In the genomic region with DNA sequence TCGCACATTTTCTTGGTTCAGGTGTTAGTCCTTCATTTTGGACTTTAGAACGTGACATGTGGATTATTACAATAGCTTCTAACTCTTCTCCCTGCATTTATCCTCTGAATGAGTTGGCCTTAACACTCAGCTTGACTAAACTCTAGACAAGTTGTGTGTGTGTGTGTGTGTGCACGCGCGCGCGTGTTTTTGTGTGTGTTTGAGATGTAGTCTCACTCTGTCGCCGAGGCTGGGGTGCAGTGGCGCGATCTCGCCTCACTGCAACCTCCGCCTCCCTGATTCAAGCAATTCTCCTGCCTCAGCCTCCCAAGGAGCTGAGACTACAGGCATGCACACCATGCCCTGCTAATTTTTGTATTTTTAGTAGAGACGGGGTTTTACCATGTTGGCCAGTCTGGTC, we compare ENCODE assay signal across 32 cellular contexts. TPM values are rescaled to one million over a fixed set of nuclear protein-coding genes. Genes with fewer than 3 reads are reported as not detected.
"Had no signal": no experiment of that assay in that cellular context is flagged by ENCODE, and none has a peak within 500 bp of the region (broad histone marks: within the 10 kb centered on the region; RNA-seq: fewer than 3 reads in every experiment).

No MANE protein-coding gene starts in this region.

- H3K4me3 ChIP-seq: colonic mucosa, coronary artery, dorsolateral prefrontal cortex, esophagus muscularis mucosa, esophagus squamous epithelium, gastrocnemius medialis, gastroesophageal sphincter, heart left ventricle, heart right ventricle had no signal

- ATAC-seq: effector memory CD8-positive, alpha-beta T cell; esophagus mucosa; foreskin keratinocyte; gastrocnemius medialis; gastroesophageal sphincter; heart left ventricle; heart right ventricle had no signal

- H3K27ac ChIP-seq: colonic mucosa, coronary artery, dorsolateral prefrontal cortex, epithelial cell of prostate, esophagus muscularis mucosa, esophagus squamous epithelium, foreskin keratinocyte, gastrocnemius medialis, gastroesophageal sphincter, heart left ventricle, heart right ventricle had no signal

- H3K9me3 ChIP-seq: colonic mucosa, esophagus muscularis mucosa, esophagus squamous epithelium, gastrocnemius medialis, gastroesophageal sphincter, heart left ventricle, heart right ventricle had no signal

- DNase-seq: colonic mucosa; cortex of kidney; dermis blood vessel endothelial cell; dorsolateral prefrontal cortex; effector CD4-positive, alpha-beta T cell; effector CD8-positive, alpha-beta T cell; effector memory CD4-positive, alpha-beta T cell; effector memory CD8-positive, alpha-beta T cell; endodermal cell; erythroblast; esophagus squamous epithelium; foreskin fibroblast; foreskin keratinocyte; foreskin melanocyte; gastrocnemius medialis; glutamatergic neuron; head of caudate nucleus; heart left ventricle; heart right ventricle had no signal

- H3K27me3 ChIP-seq: colonic mucosa, dorsolateral prefrontal cortex, esophagus squamous epithelium, foreskin keratinocyte, gastrocnemius medialis, gastroesophageal sphincter, heart left ventricle, heart right ventricle had no signal

- H3K4me1 ChIP-seq: colonic mucosa, esophagus muscularis mucosa, esophagus squamous epithelium, foreskin keratinocyte, gastrocnemius medialis, gastroesophageal sphincter, heart right ventricle had no signal

- H3K36me3 ChIP-seq: colonic mucosa, esophagus muscularis mucosa, esophagus squamous epithelium, gastrocnemius medialis, gastroesophageal sphincter, heart left ventricle, heart right ventricle had no signal

RNA-seq across cellular contexts. Expression of gene KCNA4, which starts 24.3 kb away (rescaled TPM):
- total RNA-seq: chondrocyte, dermis blood vessel endothelial cell, dermis microvascular lymphatic vessel endothelial cell, endothelial cell of umbilical vein, epithelial cell of proximal tubule, esophagus mucosa, esophagus squamous epithelium, fibroblast of villous mesenchyme, foreskin keratinocyte, glomerular endothelial cell had no signal
- polyA plus RNA-seq: endothelial cell of umbilical vein, esophagus, fibroblast of lung, foreskin keratinocyte had no signal
